Comparison of ENCODE assay signal across 20 cellular contexts in genomic region chr19:38011426-38011825, GRCh38.
DNase-seq lines count a peak whose midpoint lies in the region; ATAC-seq and TF ChIP-seq lines count a peak whose summit lies in the region.
"Had no signal": no experiment of that assay in that cellular context is flagged by ENCODE, and none has a peak within 500 bp of the region (broad histone marks: within the 10 kb centered on the region; RNA-seq: fewer than 3 reads in every experiment).

No MANE protein-coding gene starts in this region.

- no TSS peak for BruUV-seq in PC-9 (replicated peaks; lab: Mats Ljungman, UMichigan)

- H3K9ac ChIP-seq in BLaER1: peak overlapping the region; percentile 2; the same call in 1 of the 2 replicates

- H3K27me3 ChIP-seq in BLaER1 (no peaks in the 10 kb centered on the region), PC-9 (ENCODE audit: insufficient read depth, low read depth) (no peaks in the 10 kb centered on the region)
- H3K27me3 ChIP-seq in naive thymus-derived CD4-positive, alpha-beta T cell (ENCODE audit: control insufficient read depth in 2 of 2, insufficient read depth in 2 of 2, low read length in 2 of 2): no peaks in the 10 kb centered on the region

- no peak overlapping the region for H3K4me3 ChIP-seq in BLaER1
- H3K4me3 ChIP-seq in naive thymus-derived CD4-positive, alpha-beta T cell (ENCODE audit: low read length): no peak overlapping the region
- no peak overlapping the region for H3K4me3 ChIP-seq in PC-9
- H3K4me3 ChIP-seq: SK-N-MC had no signal

- H4K20me1 ChIP-seq in BLaER1: no peaks in the 10 kb centered on the region
- H4K20me1 ChIP-seq in PC-9 (ENCODE audit: insufficient read depth): no peaks in the 10 kb centered on the region

- H3K27me3 Mint-ChIP-seq in HFFc6 (ENCODE audit: insufficient read depth) (no peaks in the 10 kb centered on the region), activated B cell treated with CpG ODN at 0.5 μM for 24 hours (no peaks in the 10 kb centered on the region)
- H3K27me3 Mint-ChIP-seq in naive thymus-derived CD4-positive, alpha-beta T cell: no peaks in the 10 kb centered on the region
- H3K27me3 Mint-ChIP-seq: CD4-positive, CD25-positive, alpha-beta regulatory T cell had no signal

- H3K9me3 ChIP-seq in BLaER1 (no peaks in the 10 kb centered on the region), PC-9 (ENCODE audit: insufficient read depth, low read depth) (no peaks in the 10 kb centered on the region)
- no peaks in the 10 kb centered on the region for H3K9me3 ChIP-seq in naive thymus-derived CD4-positive, alpha-beta T cell (ENCODE audit: control insufficient read depth in 2 of 3, low read length in 3 of 3)

- H3K36me3 Mint-ChIP-seq in HFFc6 (ENCODE audit: low read depth) (peaks cover 26% of the 10 kb centered on the region), activated B cell treated with CpG ODN at 0.5 μM for 24 hours (ENCODE audit: low read depth) (peaks cover 55% of the 10 kb centered on the region)
- peaks cover 0 to 16% (median 14%) of the 10 kb centered on the region in 5 donors for H3K36me3 Mint-ChIP-seq in naive thymus-derived CD4-positive, alpha-beta T cell

- TF ChIP-seq CTCF in HFFc6 (IDR thresholded peaks at IDR 0.05): no peak
- TF ChIP-seq CTCF in activated B cell treated with CpG ODN at 0.5 μM for 24 hours (IDR thresholded peaks at IDR 0.05): no peak
- TF ChIP-seq CTCF in PC-9 (conservative IDR thresholded peaks at IDR 0.05): no peak

- H3K27ac ChIP-seq in BLaER1 (peak overlapping the region; percentile 18; the same call in 1 of the 2 replicates), PC-9 (no peak overlapping the region)
- H3K27ac ChIP-seq in naive thymus-derived CD4-positive, alpha-beta T cell (ENCODE audit: low read depth, low read length): no peak overlapping the region
- H3K27ac ChIP-seq: SK-N-MC had no signal

- H3K4me2 ChIP-seq in BLaER1: peak overlapping the region; percentile 56
- no peak overlapping the region for H3K4me2 ChIP-seq in PC-9

- H3K36me3 ChIP-seq in BLaER1: peaks cover 16% of the 10 kb centered on the region; the same call in 1 of the 2 replicates
- no peaks in the 10 kb centered on the region for H3K36me3 ChIP-seq in naive thymus-derived CD4-positive, alpha-beta T cell (ENCODE audit: control insufficient read depth in 2 of 3, insufficient read depth in 3 of 3, low read length in 3 of 3)
- H3K36me3 ChIP-seq in PC-9 (ENCODE audit: low read depth): no peaks in the 10 kb centered on the region

- CTCF ChIA-PET in activated B cell treated with CpG ODN at 0.5 μM for 24 hours (lab: Charles Lee): no interaction called here
- CTCF ChIA-PET in naive thymus-derived CD4-positive, alpha-beta T cell (lab: Charles Lee): no interaction called here
- CTCF ChIA-PET in PC-9 (lab: Charles Lee): no interaction called here

- intact Hi-C loops in activated B cell treated with CpG ODN at 0.5 μM for 24 hours (cut with micrococcal nuclease): no loop called here
- intact Hi-C loops in naive thymus-derived CD4-positive, alpha-beta T cell (cut with micrococcal nuclease): no loop called here
- intact Hi-C loops in PC-9 (cut with micrococcal nuclease; ENCODE audit: unreplicated experiment): no loop called here

- H3K4me3 Mint-ChIP-seq in HFFc6 (no peak overlapping the region), activated B cell treated with CpG ODN at 0.5 μM for 24 hours (no peak overlapping the region)
- no peak overlapping the region for H3K4me3 Mint-ChIP-seq in naive thymus-derived CD4-positive, alpha-beta T cell
- H3K4me3 Mint-ChIP-seq: CD4-positive, CD25-positive, alpha-beta regulatory T cell had no signal

- H3K4me1 Mint-ChIP-seq in HFFc6 (ENCODE audit: low read depth) (peaks cover 18% of the 10 kb centered on the region), activated B cell treated with CpG ODN at 0.5 μM for 24 hours (peaks cover 81% of the 10 kb centered on the region)
- peaks cover 0 to 19% (median 7%) of the 10 kb centered on the region in 7 donors for H3K4me1 Mint-ChIP-seq in naive thymus-derived CD4-positive, alpha-beta T cell

- peaks cover 15% of the 10 kb centered on the region; the same call in 1 of the 2 replicates for H3F3A ChIP-seq in PC-9 (ENCODE audit: insufficient read depth, low read depth)

- peaks cover 100% of the 10 kb centered on the region for H3K4me1 ChIP-seq in BLaER1
- no peaks in the 10 kb centered on the region for H3K4me1 ChIP-seq in naive thymus-derived CD4-positive, alpha-beta T cell (ENCODE audit: control insufficient read depth in 2 of 2, insufficient read depth in 2 of 2, low read length in 2 of 2)
- H3K4me1 ChIP-seq in PC-9 (replicated peaks; ENCODE audit: insufficient read depth): peaks cover 18% of the 10 kb centered on the region

- no peak for DNase-seq in HFFc6
- DNase-seq in activated B cell treated with CpG ODN at 0.5 μM for 24 hours: no peak
- no peak for DNase-seq in naive thymus-derived CD4-positive, alpha-beta T cell
- no peak for DNase-seq in activated CD4-positive, alpha-beta T cell treated with anti-CD3 and anti-CD28 coated beads for 48 hours
- no peak for DNase-seq in AML-193 (lab: John Stamatoyannopoulos, UW)
- DNase-seq in PC-9: no peak
- DNase-seq: Calu3; CD4-positive, CD25-positive, alpha-beta regulatory T cell; DMS53; KG1; NCI-H1436; NCI-H2029 treated with DMSO at 0.1 percent for 48 hours; NCI-H2171 treated with DMSO at 0.1 percent for 48 hours; NCI-H748 treated with DMSO at 0.1 percent for 48 hours; PC-3 had no signal

- no peaks in the 10 kb centered on the region; the same call in 1 of the 2 replicates for H3K9me2 ChIP-seq in PC-9 (ENCODE audit: insufficient read depth)

- no peak overlapping the region for H2AFZ ChIP-seq in PC-9

- POLR2A ChIA-PET in activated B cell treated with CpG ODN at 0.5 μM for 24 hours (lab: Charles Lee): interaction anchor here (0.5 to 1.3 kb wide), 3 partner anchors 10 to 27 kb away, joined by 3 to 4 read pairs (median 4); no protein-coding TSS in a partner anchor
- POLR2A ChIA-PET in naive thymus-derived CD4-positive, alpha-beta T cell (lab: Charles Lee): interaction anchor here (0.6 kb wide), 1 partner anchor 1360 kb away, joined by 3 read pairs; no protein-coding TSS in a partner anchor
- POLR2A ChIA-PET in PC-9 (lab: Charles Lee; ENCODE audit: unreplicated experiment): no interaction called here

- ATAC-seq in activated B cell treated with CpG ODN at 0.5 μM for 24 hours (ENCODE audit: low read depth): no peak
- no peak for ATAC-seq in naive thymus-derived CD4-positive, alpha-beta T cell
- ATAC-seq in HG03175 (IDR thresholded peaks at IDR 0.05; ENCODE audit: unreplicated experiment): no peak
- ATAC-seq: HCT116, PC-3, Right ventricle myocardium inferior had no signal

- H3K9me3 Mint-ChIP-seq in HFFc6 (no peaks in the 10 kb centered on the region), activated B cell treated with CpG ODN at 0.5 μM for 24 hours (no peaks in the 10 kb centered on the region)
- peaks cover 0 to 2% (median 0%) of the 10 kb centered on the region in 11 donors for H3K9me3 Mint-ChIP-seq in naive thymus-derived CD4-positive, alpha-beta T cell
- H3K9me3 Mint-ChIP-seq: CD4-positive, CD25-positive, alpha-beta regulatory T cell had no signal

- 0 out of 2 replicates have a peak, but pooled peaks cover 3% of the 10 kb centered on the region for H3K79me2 ChIP-seq in PC-9 (ENCODE audit: low read depth)

- H3K27ac Mint-ChIP-seq in HFFc6: peak overlapping the region; percentile 44; the same call in 1 of the 2 replicates
- H3K27ac Mint-ChIP-seq in activated B cell treated with CpG ODN at 0.5 μM for 24 hours: peak overlapping the region; percentile 83
- H3K27ac Mint-ChIP-seq in naive thymus-derived CD4-positive, alpha-beta T cell: peak overlapping the region in 5 of 9 donors; percentile 7 to 84 (median 17)

Comparison
In these comparisons a context has a peak if more than half of its experiments do, and no peak if none do; other contexts are left out.
1. H3K27ac Mint-ChIP-seq: peak in every context shown above with its lines; median percentile 83 in activated B cell treated with CpG ODN at 0.5 μM for 24 hours; 44 in HFFc6; 17 in naive thymus-derived CD4-positive, alpha-beta T cell.